Comparison of ENCODE assay signal across 24 cellular contexts in genomic region chr6:35796236-35796635, GRCh38. TPM values are rescaled to one million over a fixed set of nuclear protein-coding genes. Genes with fewer than 3 reads are reported as not detected.
"Had no signal": no experiment of that assay in that cellular context is flagged by ENCODE, and none has a peak within 500 bp of the region (broad histone marks: within the 10 kb centered on the region; RNA-seq: fewer than 3 reads in every experiment).

No MANE protein-coding gene starts in this region.

- H2AFZ ChIP-seq: PC-9 had no signal

- H3K36me3 Mint-ChIP-seq: activated naive CD4-positive, alpha-beta T cell treated with anti-CD3 and anti-CD28 coated beads, Interleukin-2, amount 50 U/mL, for 24 hours; brain had no signal

- H3K27me3 ChIP-seq: cardiac muscle cell had no signal

- H3K4me3 ChIP-seq: cardiac muscle cell, PC-9 had no signal

- DNase-seq: activated CD4-positive, alpha-beta memory T cell treated with anti-CD3 and anti-CD28 coated beads, Interleukin-2, amount 10 ng/mL, durations not matched to agents 7 days and 5 days; activated CD4-positive, alpha-beta T cell treated with anti-CD3 and anti-CD28 coated beads, Interleukin-2, amount 50 U/mL, for 1 hour; activated CD4-positive, CD25-positive, alpha-beta regulatory T cell; activated effector memory CD4-positive, alpha-beta T cell treated with Interleukin-2 at 50 U/mL for 16 hours; activated naive CD4-positive, alpha-beta T cell; aorta; cerebellar nuclear complex; KG1; NCI-H1048; NCI-H146; NCI-H187 treated with DMSO at 0.1 percent for 48 hours; NCI-H2081 treated with DMSO at 0.1 percent for 48 hours; NCI-H446; PC-9; SHP77 treated with DMSO at 0.1 percent for 48 hours had no signal

- H3K4me2 ChIP-seq: PC-9 had no signal

- H3K27ac Mint-ChIP-seq: activated CD4-positive, alpha-beta memory T cell treated with anti-CD3 and anti-CD28 coated beads, Interleukin-2, amount 10 ng/mL, durations not matched to agents 7 days and 5 days; activated naive CD4-positive, alpha-beta T cell treated with anti-CD3 and anti-CD28 coated beads, Interleukin-2, amount 50 U/mL, for 24 hours had no signal

- H3K36me3 ChIP-seq: cardiac muscle cell had no signal

- H3K27ac ChIP-seq: cardiac muscle cell, PC-9, VCaP had no signal

- H3K4me1 Mint-ChIP-seq: activated CD4-positive, alpha-beta memory T cell treated with anti-CD3 and anti-CD28 coated beads, Interleukin-2, amount 10 ng/mL, durations not matched to agents 7 days and 5 days; activated naive CD4-positive, alpha-beta T cell treated with anti-CD3 and anti-CD28 coated beads, Interleukin-2, amount 50 U/mL, for 24 hours; brain had no signal

- H3K4me3 Mint-ChIP-seq: activated CD4-positive, alpha-beta memory T cell treated with anti-CD3 and anti-CD28 coated beads, Interleukin-2, amount 10 ng/mL, durations not matched to agents 7 days and 5 days; activated naive CD4-positive, alpha-beta T cell treated with anti-CD3 and anti-CD28 coated beads, Interleukin-2, amount 50 U/mL, for 24 hours; brain had no signal

- H3K27me3 Mint-ChIP-seq: activated naive CD4-positive, alpha-beta T cell treated with anti-CD3 and anti-CD28 coated beads, Interleukin-2, amount 50 U/mL, for 24 hours had no signal

RNA-seq across cellular contexts. Expression of gene CLPS, which starts 0.9 kb away (rescaled TPM):
- total RNA-seq: activated CD4-positive, alpha-beta memory T cell treated with anti-CD3 and anti-CD28 coated beads, Interleukin-2, amount 10 ng/mL, durations not matched to agents 7 days and 5 days; activated CD8-positive, alpha-beta memory T cell treated with anti-CD3 and anti-CD28 coated beads for 36 hours; cardiac muscle cell; LHCN-M2; M059J; PC-9; SK-MEL-5; T-helper 2 cell treated with Interferon-gamma antibody and Interleukin-4, amounts not matched to agents 100 ng/mL and 5 ng/mL, for 36 hours had no signal
- polyA plus RNA-seq: cardiac muscle cell had no signal

RNA-seq across cellular contexts. Expression of gene LHFPL5, which starts 8.9 kb away (rescaled TPM):
- total RNA-seq: activated CD4-positive, alpha-beta memory T cell treated with anti-CD3 and anti-CD28 coated beads, Interleukin-2, amount 10 ng/mL, durations not matched to agents 7 days and 5 days; activated CD8-positive, alpha-beta memory T cell treated with anti-CD3 and anti-CD28 coated beads for 36 hours; aorta; cardiac muscle cell; M059J; SK-MEL-5; T-helper 2 cell treated with Interferon-gamma antibody and Interleukin-4, amounts not matched to agents 100 ng/mL and 5 ng/mL, for 36 hours had no signal
- polyA plus RNA-seq: aorta, cardiac muscle cell had no signal

RNA-seq across cellular contexts. Expression of gene CLPSL1, which starts 15.4 kb away (rescaled TPM):
- total RNA-seq: activated CD4-positive, alpha-beta memory T cell treated with anti-CD3 and anti-CD28 coated beads, Interleukin-2, amount 10 ng/mL, durations not matched to agents 7 days and 5 days; activated CD8-positive, alpha-beta memory T cell treated with anti-CD3 and anti-CD28 coated beads for 36 hours; aorta; cardiac muscle cell; LHCN-M2; M059J; PC-9; SK-MEL-5; T-helper 2 cell treated with Interferon-gamma antibody and Interleukin-4, amounts not matched to agents 100 ng/mL and 5 ng/mL, for 36 hours had no signal
- polyA plus RNA-seq: aorta, cardiac muscle cell had no signal

RNA-seq across cellular contexts. Expression of gene CLPSL2, which starts 19.8 kb away (rescaled TPM):
- total RNA-seq: activated CD4-positive, alpha-beta memory T cell treated with anti-CD3 and anti-CD28 coated beads, Interleukin-2, amount 10 ng/mL, durations not matched to agents 7 days and 5 days; activated CD8-positive, alpha-beta memory T cell treated with anti-CD3 and anti-CD28 coated beads for 36 hours; aorta; cardiac muscle cell; LHCN-M2; M059J; SK-MEL-5; T-helper 2 cell treated with Interferon-gamma antibody and Interleukin-4, amounts not matched to agents 100 ng/mL and 5 ng/mL, for 36 hours had no signal
- polyA plus RNA-seq: aorta had no signal

RNA-seq across cellular contexts. Expression of gene ARMC12, which starts 59.4 kb away (rescaled TPM):
- total RNA-seq: SK-MEL-5 had no signal
